Comparison of ENCODE assay signal across 25 cellular contexts in the genomic region with DNA sequence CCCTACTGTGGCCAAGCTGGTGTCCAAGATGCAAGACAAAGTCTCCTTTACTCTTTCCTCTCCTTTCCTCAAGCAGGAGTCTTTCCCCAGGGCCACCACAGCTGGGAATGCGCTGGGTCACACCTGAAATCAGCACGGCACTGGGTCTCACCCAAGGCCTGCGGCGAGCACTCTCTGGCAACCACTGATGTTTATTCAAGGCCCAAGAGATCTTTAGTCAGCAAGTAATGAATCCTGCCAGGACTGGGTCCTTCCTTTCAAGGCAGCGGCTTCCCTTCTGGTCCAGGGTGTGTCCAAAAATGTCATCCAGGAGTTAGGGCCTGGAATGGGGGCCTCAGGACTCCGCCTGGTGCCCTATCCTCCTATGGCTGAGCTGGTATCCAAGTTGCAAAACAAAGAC. TPM values are rescaled to one million over a fixed set of nuclear protein-coding genes. Genes with fewer than 3 reads are reported as not detected.
A peak's percentile ranks its signal among the peaks of the same experiment; 100 is the strongest.
DNase-seq lines count a peak whose midpoint lies in the region; ATAC-seq and TF ChIP-seq lines count a peak whose summit lies in the region.
"Had no signal": no experiment of that assay in that cellular context is flagged by ENCODE, and none has a peak within 500 bp of the region (broad histone marks: within the 10 kb centered on the region; RNA-seq: fewer than 3 reads in every experiment).

No MANE protein-coding gene starts in this region.

- H3K27me3 ChIP-seq in suprapubic skin = no peaks in the 10 kb centered on the region
- no peaks in the 10 kb centered on the region for H3K27me3 ChIP-seq in thyroid gland
- H3K27me3 ChIP-seq: Peyer's patch had no signal

- peaks cover 2% of the 10 kb centered on the region for H3K36me3 Mint-ChIP-seq in activated naive CD4-positive, alpha-beta T cell treated with anti-CD3 and anti-CD28 coated beads, Interleukin-2, amount 50 U/mL, for 24 hours
- H3K36me3 Mint-ChIP-seq in activated naive CD4-positive, alpha-beta T cell treated with anti-CD3 and anti-CD28 coated beads for 36 hours (ENCODE audit: low read depth) = no peaks in the 10 kb centered on the region
- peaks cover 8% of the 10 kb centered on the region for H3K36me3 Mint-ChIP-seq in memory B cell
- H3K36me3 Mint-ChIP-seq: CD4-positive, CD25-positive, alpha-beta regulatory T cell had no signal

- H3K36me3 ChIP-seq in suprapubic skin (no peaks in the 10 kb centered on the region), thyroid gland (no peaks in the 10 kb centered on the region)
- H3K36me3 ChIP-seq: Peyer's patch had no signal

- H3K4me1 ChIP-seq in suprapubic skin = peaks cover 8% of the 10 kb centered on the region
- H3K4me1 ChIP-seq in thyroid gland = no peaks in the 10 kb centered on the region
- H3K4me1 ChIP-seq: Caco-2, Peyer's patch had no signal

- H3K27ac ChIP-seq in suprapubic skin (peak overlapping the region; percentile 15), thyroid gland (no peak overlapping the region)
- H3K27ac ChIP-seq: KMS-11, Peyer's patch had no signal

- no peak overlapping the region for H3K4me3 Mint-ChIP-seq in activated naive CD4-positive, alpha-beta T cell treated with anti-CD3 and anti-CD28 coated beads, Interleukin-2, amount 50 U/mL, for 24 hours
- H3K4me3 Mint-ChIP-seq in activated naive CD4-positive, alpha-beta T cell treated with anti-CD3 and anti-CD28 coated beads for 36 hours = no peak overlapping the region
- H3K4me3 Mint-ChIP-seq in memory B cell = no peak overlapping the region
- H3K4me3 Mint-ChIP-seq: B cell; CD4-positive, CD25-positive, alpha-beta regulatory T cell had no signal

- no peak for TF ChIP-seq POLR2A in suprapubic skin (IDR thresholded peaks at IDR 0.05)
- TF ChIP-seq POLR2A in thyroid gland (IDR thresholded peaks at IDR 0.05) = no peak

- H3K4me1 Mint-ChIP-seq in activated naive CD4-positive, alpha-beta T cell treated with anti-CD3 and anti-CD28 coated beads, Interleukin-2, amount 50 U/mL, for 24 hours = no peaks in the 10 kb centered on the region
- H3K4me1 Mint-ChIP-seq in activated naive CD4-positive, alpha-beta T cell treated with anti-CD3 and anti-CD28 coated beads for 36 hours (ENCODE audit: low read depth) = no peaks in the 10 kb centered on the region
- no peaks in the 10 kb centered on the region for H3K4me1 Mint-ChIP-seq in memory B cell
- H3K4me1 Mint-ChIP-seq: B cell; CD4-positive, CD25-positive, alpha-beta regulatory T cell had no signal

- intact Hi-C loops in activated naive CD4-positive, alpha-beta T cell treated with anti-CD3 and anti-CD28 coated beads for 36 hours (cut with micrococcal nuclease) = no loop called here
- intact Hi-C loops in thyroid gland (cut with DNase I) = no loop called here

- ATAC-seq in memory B cell (ENCODE audit: low read depth) = no peak

- TF ChIP-seq CTCF in epithelial cell of esophagus (IDR thresholded peaks at IDR 0.05; ENCODE audit: insufficient read depth, low read depth, low read length, missing control alignments) (no peak), suprapubic skin (IDR thresholded peaks at IDR 0.05) (no peak), thyroid gland (IDR thresholded peaks at IDR 0.05) (no peak)

- TF ChIP-seq EP300 in suprapubic skin (IDR thresholded peaks at IDR 0.05) = no peak

- no peaks in the 10 kb centered on the region for H3K27me3 Mint-ChIP-seq in activated naive CD4-positive, alpha-beta T cell treated with anti-CD3 and anti-CD28 coated beads, Interleukin-2, amount 50 U/mL, for 24 hours
- no peaks in the 10 kb centered on the region for H3K27me3 Mint-ChIP-seq in activated naive CD4-positive, alpha-beta T cell treated with anti-CD3 and anti-CD28 coated beads for 36 hours (ENCODE audit: low read depth)
- peaks cover 7% of the 10 kb centered on the region for H3K27me3 Mint-ChIP-seq in memory B cell
- H3K27me3 Mint-ChIP-seq: CD4-positive, CD25-positive, alpha-beta regulatory T cell had no signal

- no peak for DNase-seq in activated naive CD4-positive, alpha-beta T cell treated with anti-CD3 and anti-CD28 coated beads for 36 hours
- peak; percentile 69 for DNase-seq in epithelial cell of esophagus (ENCODE audit: low read depth)
- no peak for DNase-seq in memory B cell (ENCODE audit: low spot score in 2 of 2)
- no peak for DNase-seq in suprapubic skin (ENCODE audit: low spot score in 2 of 2)
- DNase-seq in thyroid gland = no peak
- DNase-seq in HuH-7.5 (ENCODE audit: low spot score) = no peak
- no peak for DNase-seq in Kasumi-1 (lab: John Stamatoyannopoulos, UW)
- DNase-seq: Caco-2; CD4-positive, CD25-positive, alpha-beta regulatory T cell; H7; MM.1S; NCI-H1092 treated with DMSO at 0.1 percent for 48 hours; NCI-H146; NCI-H2081; NCI-H2171 treated with DMSO at 0.1 percent for 48 hours; NCI-H748 treated with DMSO at 0.1 percent for 48 hours; NK-92 treated with Interleukin-12 subunit alpha and Interleukin-12 subunit beta, amount 100 ng/mL, for 24 hours; Peyer's patch; SHP77 had no signal

- H3K4me3 ChIP-seq in epithelial cell of esophagus (ENCODE audit: low read length) (no peak overlapping the region), suprapubic skin (no peak overlapping the region), thyroid gland (replicated peaks in 1 of 3) (no peak overlapping the region)
- H3K4me3 ChIP-seq: Peyer's patch had no signal

- no peaks in the 10 kb centered on the region for H3K9me3 ChIP-seq in suprapubic skin
- H3K9me3 ChIP-seq in thyroid gland = no peaks in the 10 kb centered on the region
- H3K9me3 ChIP-seq: Caco-2, Peyer's patch had no signal

- H3K27ac Mint-ChIP-seq in activated naive CD4-positive, alpha-beta T cell treated with anti-CD3 and anti-CD28 coated beads, Interleukin-2, amount 50 U/mL, for 24 hours = peak overlapping the region; percentile 32
- H3K27ac Mint-ChIP-seq in activated naive CD4-positive, alpha-beta T cell treated with anti-CD3 and anti-CD28 coated beads for 36 hours = no peak overlapping the region
- peak overlapping the region; percentile 46 for H3K27ac Mint-ChIP-seq in memory B cell
- H3K27ac Mint-ChIP-seq: B cell had no signal

- 47% methylated on average over 6 of the region's 6 CpGs for WGBS in suprapubic skin
- WGBS in thyroid gland, 2 donors = 63 to 88% methylated on average over 2 to 5 of the region's 6 CpGs

- CTCF ChIA-PET in activated naive CD4-positive, alpha-beta T cell treated with anti-CD3 and anti-CD28 coated beads for 36 hours (lab: Charles Lee) = no interaction called here

- no peaks in the 10 kb centered on the region for H3K9me3 Mint-ChIP-seq in activated naive CD4-positive, alpha-beta T cell treated with anti-CD3 and anti-CD28 coated beads, Interleukin-2, amount 50 U/mL, for 24 hours
- H3K9me3 Mint-ChIP-seq in activated naive CD4-positive, alpha-beta T cell treated with anti-CD3 and anti-CD28 coated beads for 36 hours = no peaks in the 10 kb centered on the region
- H3K9me3 Mint-ChIP-seq in memory B cell = peaks cover 5% of the 10 kb centered on the region

RNA-seq across cellular contexts. Expression of a gene that starts 24.1 kb away (rescaled TPM):
- 1 to 10 TPM; 5.1 to 6.5 TPM for total RNA-seq in activated naive CD4-positive, alpha-beta T cell treated with anti-CD3 and anti-CD28 coated beads for 36 hours
- total RNA-seq in suprapubic skin = 10 to 100 TPM; 15.3 to 20.1 (median 15.9) TPM
- 10 to 100 TPM in 3 of 4 donors, 1 to 10 TPM in 1; 9.1 to 15.4 (median 11.9) TPM for total RNA-seq in thyroid gland

RNA-seq across cellular contexts. Expression of a gene that starts 24.6 kb away (rescaled TPM):
- 10 to 100 TPM; 28.1 to 28.4 TPM for total RNA-seq in activated naive CD4-positive, alpha-beta T cell treated with anti-CD3 and anti-CD28 coated beads for 36 hours
- 10 to 100 TPM; 55.9 to 82.3 (median 71.8) TPM for total RNA-seq in suprapubic skin
- 10 to 100 TPM; 25.0 to 53.3 (median 38.8) TPM for total RNA-seq in thyroid gland

RNA-seq across cellular contexts. Expression of a gene that starts 41.9 kb away (rescaled TPM):
- total RNA-seq in activated naive CD4-positive, alpha-beta T cell treated with anti-CD3 and anti-CD28 coated beads for 36 hours = under 1 TPM in 1 of 2 experiments, not detected in 1; 0.17 TPM
- total RNA-seq in suprapubic skin (10 to 100 TPM; 22.4 to 60.4 (median 51.1) TPM), thyroid gland (1 to 10 TPM in 1 of 4 donors, under 1 TPM in 3; 0.44 to 1.3 (median 0.68) TPM)
- total RNA-seq: A172 had no signal

RNA-seq across cellular contexts. Expression of a gene that starts 42.6 kb away (rescaled TPM):
- not detected for total RNA-seq in activated naive CD4-positive, alpha-beta T cell treated with anti-CD3 and anti-CD28 coated beads for 36 hours
- total RNA-seq in suprapubic skin (1 to 10 TPM in 3 of 4 donors, under 1 TPM in 1; 0.44 to 3.5 (median 1.7) TPM), thyroid gland (10 to 100 TPM in 2 of 4 donors, 1 to 10 TPM in 2; 2.1 to 17.2 (median 11.4) TPM)
- total RNA-seq: A172; B cell; Caco-2; CD4-positive, CD25-positive, alpha-beta regulatory T cell; HT-29; NCI-H460 had no signal

RNA-seq across cellular contexts. Expression of a gene that starts 48.4 kb away (rescaled TPM):
- total RNA-seq in activated naive CD4-positive, alpha-beta T cell treated with anti-CD3 and anti-CD28 coated beads for 36 hours = 10 to 100 TPM; 13.0 to 15.7 TPM
- total RNA-seq in suprapubic skin (10 to 100 TPM; 37.4 to 56.2 (median 49.0) TPM), thyroid gland (10 to 100 TPM; 18.5 to 25.1 (median 22.1) TPM)

Comparison
In these comparisons a context has a peak if more than half of its experiments do, and no peak if none do; other contexts are left out.
1. RNA of a gene that starts 41.9 kb away (total RNA-seq): 22.4 to 60.4 TPM in suprapubic skin; 0.44 to 1.3 TPM in thyroid gland and 0.17 TPM in activated naive CD4-positive, alpha-beta T cell treated with anti-CD3 and anti-CD28 coated beads for 36 hours; every median in the first group is over 10 times any median in the second.